ENCODE assay signal across 8 cellular contexts in the genomic region with DNA sequence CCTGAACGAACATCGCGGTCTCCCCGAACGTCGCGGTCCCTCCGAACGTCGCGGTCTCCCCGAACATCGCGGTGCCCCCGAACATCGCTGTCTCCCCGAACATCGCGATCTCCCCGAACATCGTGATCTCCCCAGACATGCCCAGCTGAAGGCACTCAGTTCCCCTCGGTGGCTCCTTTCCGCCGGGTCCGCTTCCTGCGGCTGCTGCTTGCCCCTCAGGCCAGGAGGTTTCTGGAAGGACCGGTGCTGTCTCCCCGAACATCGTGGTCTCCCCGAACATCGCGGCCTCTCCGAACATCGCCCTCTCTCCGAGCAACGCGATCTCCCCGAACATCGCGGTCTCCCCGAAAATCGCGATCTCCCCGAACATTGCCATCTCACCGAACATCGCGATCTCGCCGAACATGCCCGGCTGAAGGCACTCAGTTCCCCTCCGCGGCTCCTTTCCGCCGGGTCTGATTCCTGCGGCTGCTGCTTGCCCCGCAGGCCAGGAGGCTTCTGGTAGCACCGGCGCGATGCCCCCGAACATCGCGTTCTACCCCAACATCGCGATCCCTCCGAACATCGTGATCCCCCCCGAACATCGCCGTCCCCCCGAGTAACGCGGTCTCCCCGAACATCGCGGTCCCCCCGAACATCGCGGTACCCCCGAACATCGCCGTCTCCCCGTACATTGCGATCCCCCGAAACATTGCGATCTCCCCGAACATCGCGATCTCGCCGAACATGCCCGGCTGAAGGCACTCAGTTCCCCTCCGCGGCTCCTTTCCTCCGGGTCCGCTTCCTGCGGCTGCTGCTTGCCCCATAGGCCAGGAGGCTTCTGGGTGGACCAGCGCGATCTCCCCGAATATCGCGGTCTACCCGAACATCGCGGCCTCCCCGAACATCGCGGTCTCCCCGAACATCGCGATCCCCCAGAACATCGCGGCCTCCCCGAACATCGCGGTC. TPM values are rescaled to one million over a fixed set of nuclear protein-coding genes. Genes with fewer than 3 reads are reported as not detected.
DNase-seq lines count a peak whose midpoint lies in the region; ATAC-seq and TF ChIP-seq lines count a peak whose summit lies in the region.

No MANE protein-coding gene starts in this region.

- H3K4me1 Mint-ChIP-seq in activated CD4-positive, alpha-beta T cell treated with anti-CD3 and anti-CD28 coated beads, Interleukin-2, amount 10 ng/mL, durations not matched to agents 7 days and 5 days, result peaks cover 31% of the 10 kb centered on the region

- peak overlapping the region; percentile 75 for H3K4me3 Mint-ChIP-seq in activated CD4-positive, alpha-beta T cell treated with anti-CD3 and anti-CD28 coated beads, Interleukin-2, amount 10 ng/mL, durations not matched to agents 7 days and 5 days

- CTCF ChIA-PET in activated CD4-positive, alpha-beta T cell treated with anti-CD3 and anti-CD28 coated beads, Interleukin-2, amount 10 ng/mL, durations not matched to agents 7 days and 5 days (lab: Charles Lee), result no interaction called here

- H3K27me3 Mint-ChIP-seq in activated CD4-positive, alpha-beta T cell treated with anti-CD3 and anti-CD28 coated beads, Interleukin-2, amount 10 ng/mL, durations not matched to agents 7 days and 5 days, result peaks cover 80% of the 10 kb centered on the region

- peak overlapping the region; percentile 49 for H3K4me3 ChIP-seq in retinal pigment epithelial cell (ENCODE audit: low read length)

- peak; percentile 22 for DNase-seq in activated CD4-positive, alpha-beta T cell treated with anti-CD3 and anti-CD28 coated beads, Interleukin-2, amount 10 ng/mL, durations not matched to agents 7 days and 5 days
- DNase-seq in activated CD4-positive, alpha-beta T cell treated with anti-CD3 and anti-CD28 coated beads for 4 hours, result no peak
- DNase-seq in activated CD8-positive, alpha-beta memory T cell treated with anti-CD3 and anti-CD28 coated beads, Interleukin-2, amount 50 U/mL, for 48 hours, result peak; percentile 69
- DNase-seq in germinal center (ENCODE audit: low spot score) (peak; percentile 37), retinal pigment epithelial cell (ENCODE audit: low read depth) (no peak), NCI-H2171 treated with DMSO at 0.1 percent for 48 hours (lab: John Stamatoyannopoulos, UW) (no peak), NCI-H2227 (lab: John Stamatoyannopoulos, UW; ENCODE audit: unreplicated experiment) (no peak)

- ATAC-seq in HG03039 (IDR thresholded peaks at IDR 0.05; ENCODE audit: unreplicated experiment), result no peak

- peaks cover 7% of the 10 kb centered on the region for H3K36me3 Mint-ChIP-seq in activated CD4-positive, alpha-beta T cell treated with anti-CD3 and anti-CD28 coated beads, Interleukin-2, amount 10 ng/mL, durations not matched to agents 7 days and 5 days (ENCODE audit: low read depth)

- TF ChIP-seq CTCF in retinal pigment epithelial cell (conservative IDR thresholded peaks at IDR 0.05; ENCODE audit: low read depth, low read length), result no peak

- no peaks in the 10 kb centered on the region for H3K9me3 Mint-ChIP-seq in activated CD4-positive, alpha-beta T cell treated with anti-CD3 and anti-CD28 coated beads, Interleukin-2, amount 10 ng/mL, durations not matched to agents 7 days and 5 days

- peak overlapping the region; percentile 90 for H3K27ac Mint-ChIP-seq in activated CD4-positive, alpha-beta T cell treated with anti-CD3 and anti-CD28 coated beads, Interleukin-2, amount 10 ng/mL, durations not matched to agents 7 days and 5 days

- POLR2A ChIA-PET in activated CD4-positive, alpha-beta T cell treated with anti-CD3 and anti-CD28 coated beads, Interleukin-2, amount 10 ng/mL, durations not matched to agents 7 days and 5 days (lab: Charles Lee), result no interaction called here

RNA-seq across cellular contexts. Expression of a gene that starts 0.8 kb away (rescaled TPM):
- total RNA-seq in activated CD4-positive, alpha-beta T cell treated with anti-CD3 and anti-CD28 coated beads, Interleukin-2, amount 10 ng/mL, durations not matched to agents 7 days and 5 days, result under 1 TPM; 0.55 to 0.67 TPM

RNA-seq across cellular contexts. Expression of a gene that starts 22.7 kb away (rescaled TPM):
- total RNA-seq in activated CD4-positive, alpha-beta T cell treated with anti-CD3 and anti-CD28 coated beads, Interleukin-2, amount 10 ng/mL, durations not matched to agents 7 days and 5 days, result under 1 TPM; 0.40 to 0.50 TPM

RNA-seq across cellular contexts. Expression of a gene that starts 41.6 kb away (rescaled TPM):
- total RNA-seq in activated CD4-positive, alpha-beta T cell treated with anti-CD3 and anti-CD28 coated beads, Interleukin-2, amount 10 ng/mL, durations not matched to agents 7 days and 5 days, result not detected

Comparison
In these comparisons a context has a peak if more than half of its experiments do, and no peak if none do; other contexts are left out.
1. DNase-seq: peak in activated CD4-positive, alpha-beta T cell treated with anti-CD3 and anti-CD28 coated beads, Interleukin-2, amount 10 ng/mL, durations not matched to agents 7 days and 5 days (single experiment), activated CD8-positive, alpha-beta memory T cell treated with anti-CD3 and anti-CD28 coated beads, Interleukin-2, amount 50 U/mL, for 48 hours (single experiment) and germinal center (single experiment); none in activated CD4-positive, alpha-beta T cell treated with anti-CD3 and anti-CD28 coated beads for 4 hours (0 of 2), retinal pigment epithelial cell (single experiment), NCI-H2171 treated with DMSO at 0.1 percent for 48 hours (single experiment) and NCI-H2227 (single experiment).